Comparison of ENCODE assay signal across 1 cellular context in the genomic region with DNA sequence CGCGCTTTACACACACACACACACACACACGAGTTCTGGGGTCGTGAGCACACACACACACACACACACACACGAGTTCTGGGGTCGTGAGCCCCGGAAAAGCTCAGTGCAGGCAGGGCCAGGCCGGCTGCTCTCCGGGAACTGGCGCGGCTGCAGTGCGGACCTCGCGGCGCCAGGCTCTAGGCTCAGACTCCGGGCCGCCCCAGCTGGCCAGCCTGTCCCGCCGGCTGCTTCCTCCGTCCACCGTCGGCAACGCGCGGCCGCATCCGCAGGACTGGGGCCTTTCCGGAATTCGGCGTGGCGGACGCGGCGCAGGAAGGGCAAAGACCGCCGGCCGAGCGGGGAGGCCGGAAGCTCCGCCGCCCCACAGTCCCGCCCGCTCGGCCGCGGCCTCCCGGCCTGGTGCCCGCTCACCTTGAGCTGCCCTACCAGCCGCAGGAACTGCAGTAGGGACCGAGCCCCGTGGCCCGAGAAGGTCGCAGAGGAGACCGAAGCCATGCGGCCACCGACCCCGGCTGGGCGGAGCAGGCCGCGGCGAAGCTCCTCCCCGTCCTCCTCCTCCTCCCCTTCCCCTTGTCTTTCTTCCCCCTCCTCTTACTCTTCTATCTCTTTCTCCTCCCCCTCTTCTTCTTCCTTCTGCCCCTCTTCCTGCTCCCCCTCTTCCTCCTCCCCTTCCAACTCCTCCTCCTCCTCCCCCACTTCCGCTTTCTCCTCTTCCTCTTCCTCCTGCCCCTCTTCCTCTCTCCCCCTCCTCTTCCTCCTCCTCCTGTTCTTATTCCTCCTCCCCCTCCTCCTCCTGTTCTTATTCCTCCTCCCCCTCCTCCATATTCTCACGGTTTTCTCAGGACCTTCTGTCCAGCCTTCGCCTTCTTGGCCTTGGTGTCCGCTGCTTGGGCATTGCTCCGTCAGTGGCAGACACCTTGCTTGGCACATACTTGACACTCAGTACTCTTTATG.
A peak's percentile ranks its signal among the peaks of the same experiment; 100 is the strongest.
TF ChIP-seq lines count a peak whose summit lies in the region.

A gene with protein sequence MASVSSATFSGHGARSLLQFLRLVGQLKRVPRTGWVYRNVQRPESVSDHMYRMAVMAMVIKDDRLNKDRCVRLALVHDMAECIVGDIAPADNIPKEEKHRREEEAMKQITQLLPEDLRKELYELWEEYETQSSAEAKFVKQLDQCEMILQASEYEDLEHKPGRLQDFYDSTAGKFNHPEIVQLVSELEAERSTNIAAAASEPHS (minus strand): TSS at position 533 of the 957 bp plus-strand sequence. CDS start 35 bp downstream, at position 498.

TF ChIP-seq in GM12878, 131 proteins besides CTCF, POLR2A, EP300 and RAD21 (continued from another document and continues in another):
- TF ChIP-seq ETV6 (conservative IDR thresholded peaks at IDR 0.05 in 1 of 2, IDR thresholded peaks at IDR 0.05 in 1 of 2; ENCODE audit: borderline replicate concordance in 1 of 2, low read depth in 1 of 2), result peak in 1 of 2 experiments; percentile 90; a peak in 2 of 4 replicates
- 0 out of 2 replicates have a peak, but pooled peaks have one; percentile 12 for TF ChIP-seq MXI1 (IDR thresholded peaks at IDR 0.05; ENCODE audit: low read depth, low read length)
- peak; percentile 71; the same call in 1 of the 2 replicates for TF ChIP-seq NBN (IDR thresholded peaks at IDR 0.05)
- peak; percentile 52; the same call in 1 of the 3 replicates for TF ChIP-seq POU2F2 (IDR thresholded peaks at IDR 0.05; ENCODE audit: borderline replicate concordance, low read depth, low read length)
- no peak for TF ChIP-seq SUZ12 (IDR thresholded peaks at IDR 0.05; ENCODE audit: unreplicated experiment)
- TF ChIP-seq SIX5 (IDR thresholded peaks at IDR 0.05; ENCODE audit: low read depth, low read length, severe bottlenecking), result no peak
- peak; percentile 86 for TF ChIP-seq MYC (IDR thresholded peaks at IDR 0.05; ENCODE audit: insufficient read depth, insufficient read length, insufficient replicate concordance, low read length, severe bottlenecking)
- 0 out of 2 replicates have a peak, but pooled peaks have one; percentile 25 for TF ChIP-seq TCF3 (IDR thresholded peaks at IDR 0.05; ENCODE audit: borderline replicate concordance, insufficient read depth, low read depth, low read length)
- TF ChIP-seq ATF7 (IDR thresholded peaks at IDR 0.05; ENCODE audit: low read depth), result peak; percentile 63
- TF ChIP-seq SPI1 (IDR thresholded peaks at IDR 0.05; ENCODE audit: borderline replicate concordance, insufficient read depth, low read depth, low read length), result peak; percentile 62; the same call in 1 of the 2 replicates
- TF ChIP-seq CREM (IDR thresholded peaks at IDR 0.05; ENCODE audit: low read depth), result 0 out of 2 replicates have a peak, but pooled peaks have one; percentile 20
- peak; percentile 27; the same call in 1 of the 2 replicates for TF ChIP-seq BCL11A (IDR thresholded peaks at IDR 0.05; ENCODE audit: low read depth, low read length)
- no peak for TF ChIP-seq CBFB (IDR thresholded peaks at IDR 0.05; ENCODE audit: low read depth)
- TF ChIP-seq, protein P1, sequence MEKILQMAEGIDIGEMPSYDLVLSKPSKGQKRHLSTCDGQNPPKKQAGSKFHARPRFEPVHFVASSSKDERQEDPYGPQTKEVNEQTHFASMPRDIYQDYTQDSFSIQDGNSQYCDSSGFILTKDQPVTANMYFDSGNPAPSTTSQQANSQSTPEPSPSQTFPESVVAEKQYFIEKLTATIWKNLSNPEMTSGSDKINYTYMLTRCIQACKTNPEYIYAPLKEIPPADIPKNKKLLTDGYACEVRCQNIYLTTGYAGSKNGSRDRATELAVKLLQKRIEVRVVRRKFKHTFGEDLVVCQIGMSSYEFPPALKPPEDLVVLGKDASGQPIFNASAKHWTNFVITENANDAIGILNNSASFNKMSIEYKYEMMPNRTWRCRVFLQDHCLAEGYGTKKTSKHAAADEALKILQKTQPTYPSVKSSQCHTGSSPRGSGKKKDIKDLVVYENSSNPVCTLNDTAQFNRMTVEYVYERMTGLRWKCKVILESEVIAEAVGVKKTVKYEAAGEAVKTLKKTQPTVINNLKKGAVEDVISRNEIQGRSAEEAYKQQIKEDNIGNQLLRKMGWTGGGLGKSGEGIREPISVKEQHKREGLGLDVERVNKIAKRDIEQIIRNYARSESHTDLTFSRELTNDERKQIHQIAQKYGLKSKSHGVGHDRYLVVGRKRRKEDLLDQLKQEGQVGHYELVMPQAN (conservative IDR thresholded peaks at IDR 0.05), result 0 out of 2 replicates have a peak, but pooled peaks have one; percentile 67
- peak; percentile 41; the same call in 1 of the 2 replicates for TF ChIP-seq MTA2 (IDR thresholded peaks at IDR 0.05; ENCODE audit: low read depth)
- peak; percentile 94 for TF ChIP-seq HDGF (IDR thresholded peaks at IDR 0.05)
- peak; percentile 50 for TF ChIP-seq E4F1 (IDR thresholded peaks at IDR 0.05; ENCODE audit: borderline replicate concordance, partially characterized antibody)
- peak; percentile 28; the same call in 1 of the 2 replicates for TF ChIP-seq CREB1 (IDR thresholded peaks at IDR 0.05; ENCODE audit: low read depth)
- no peak for TF ChIP-seq SMAD1 (IDR thresholded peaks at IDR 0.05; ENCODE audit: low read depth, partially characterized antibody)
- TF ChIP-seq TBL1XR1 (IDR thresholded peaks at IDR 0.05; ENCODE audit: low read depth, low read length), result peak; percentile 15; the same call in 1 of the 2 replicates
- peak; percentile 97 for TF ChIP-seq LARP7 (IDR thresholded peaks at IDR 0.05)
- peak; percentile 40; the same call in 1 of the 2 replicates for TF ChIP-seq SMARCA5 (IDR thresholded peaks at IDR 0.05)
- peak; percentile 12; the same call in 1 of the 2 replicates for TF ChIP-seq PAX5 (IDR thresholded peaks at IDR 0.05; ENCODE audit: borderline replicate concordance, low read depth, low read length)
- TF ChIP-seq HDAC6 (IDR thresholded peaks at IDR 0.05; ENCODE audit: unreplicated experiment), result no peak
- TF ChIP-seq, protein P2, sequence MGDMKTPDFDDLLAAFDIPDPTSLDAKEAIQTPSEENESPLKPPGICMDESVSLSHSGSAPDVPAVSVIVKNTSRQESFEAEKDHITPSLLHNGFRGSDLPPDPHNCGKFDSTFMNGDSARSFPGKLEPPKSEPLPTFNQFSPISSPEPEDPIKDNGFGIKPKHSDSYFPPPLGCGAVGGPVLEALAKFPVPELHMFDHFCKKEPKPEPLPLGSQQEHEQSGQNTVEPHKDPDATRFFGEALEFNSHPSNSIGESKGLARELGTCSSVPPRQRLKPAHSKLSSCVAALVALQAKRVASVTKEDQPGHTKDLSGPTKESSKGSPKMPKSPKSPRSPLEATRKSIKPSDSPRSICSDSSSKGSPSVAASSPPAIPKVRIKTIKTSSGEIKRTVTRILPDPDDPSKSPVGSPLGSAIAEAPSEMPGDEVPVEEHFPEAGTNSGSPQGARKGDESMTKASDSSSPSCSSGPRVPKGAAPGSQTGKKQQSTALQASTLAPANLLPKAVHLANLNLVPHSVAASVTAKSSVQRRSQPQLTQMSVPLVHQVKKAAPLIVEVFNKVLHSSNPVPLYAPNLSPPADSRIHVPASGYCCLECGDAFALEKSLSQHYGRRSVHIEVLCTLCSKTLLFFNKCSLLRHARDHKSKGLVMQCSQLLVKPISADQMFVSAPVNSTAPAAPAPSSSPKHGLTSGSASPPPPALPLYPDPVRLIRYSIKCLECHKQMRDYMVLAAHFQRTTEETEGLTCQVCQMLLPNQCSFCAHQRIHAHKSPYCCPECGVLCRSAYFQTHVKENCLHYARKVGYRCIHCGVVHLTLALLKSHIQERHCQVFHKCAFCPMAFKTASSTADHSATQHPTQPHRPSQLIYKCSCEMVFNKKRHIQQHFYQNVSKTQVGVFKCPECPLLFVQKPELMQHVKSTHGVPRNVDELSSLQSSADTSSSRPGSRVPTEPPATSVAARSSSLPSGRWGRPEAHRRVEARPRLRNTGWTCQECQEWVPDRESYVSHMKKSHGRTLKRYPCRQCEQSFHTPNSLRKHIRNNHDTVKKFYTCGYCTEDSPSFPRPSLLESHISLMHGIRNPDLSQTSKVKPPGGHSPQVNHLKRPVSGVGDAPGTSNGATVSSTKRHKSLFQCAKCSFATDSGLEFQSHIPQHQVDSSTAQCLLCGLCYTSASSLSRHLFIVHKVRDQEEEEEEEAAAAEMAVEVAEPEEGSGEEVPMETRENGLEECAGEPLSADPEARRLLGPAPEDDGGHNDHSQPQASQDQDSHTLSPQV (IDR thresholded peaks at IDR 0.05), result peak; percentile 25; the same call in 1 of the 2 replicates
- TF ChIP-seq TAF1 (IDR thresholded peaks at IDR 0.05; ENCODE audit: borderline replicate concordance, low read depth, low read length), result peak; percentile 62; the same call in 1 of the 2 replicates
- peak; percentile 56; the same call in 1 of the 2 replicates for TF ChIP-seq BACH1 (IDR thresholded peaks at IDR 0.05; ENCODE audit: borderline replicate concordance)
- TF ChIP-seq EED (IDR thresholded peaks at IDR 0.05; ENCODE audit: low read depth), result 0 out of 2 replicates have a peak, but pooled peaks have one; percentile 18
- peak; percentile 57; the same call in 1 of the 2 replicates for TF ChIP-seq RB1 (IDR thresholded peaks at IDR 0.05; ENCODE audit: borderline replicate concordance)
- TF ChIP-seq, protein P3, sequence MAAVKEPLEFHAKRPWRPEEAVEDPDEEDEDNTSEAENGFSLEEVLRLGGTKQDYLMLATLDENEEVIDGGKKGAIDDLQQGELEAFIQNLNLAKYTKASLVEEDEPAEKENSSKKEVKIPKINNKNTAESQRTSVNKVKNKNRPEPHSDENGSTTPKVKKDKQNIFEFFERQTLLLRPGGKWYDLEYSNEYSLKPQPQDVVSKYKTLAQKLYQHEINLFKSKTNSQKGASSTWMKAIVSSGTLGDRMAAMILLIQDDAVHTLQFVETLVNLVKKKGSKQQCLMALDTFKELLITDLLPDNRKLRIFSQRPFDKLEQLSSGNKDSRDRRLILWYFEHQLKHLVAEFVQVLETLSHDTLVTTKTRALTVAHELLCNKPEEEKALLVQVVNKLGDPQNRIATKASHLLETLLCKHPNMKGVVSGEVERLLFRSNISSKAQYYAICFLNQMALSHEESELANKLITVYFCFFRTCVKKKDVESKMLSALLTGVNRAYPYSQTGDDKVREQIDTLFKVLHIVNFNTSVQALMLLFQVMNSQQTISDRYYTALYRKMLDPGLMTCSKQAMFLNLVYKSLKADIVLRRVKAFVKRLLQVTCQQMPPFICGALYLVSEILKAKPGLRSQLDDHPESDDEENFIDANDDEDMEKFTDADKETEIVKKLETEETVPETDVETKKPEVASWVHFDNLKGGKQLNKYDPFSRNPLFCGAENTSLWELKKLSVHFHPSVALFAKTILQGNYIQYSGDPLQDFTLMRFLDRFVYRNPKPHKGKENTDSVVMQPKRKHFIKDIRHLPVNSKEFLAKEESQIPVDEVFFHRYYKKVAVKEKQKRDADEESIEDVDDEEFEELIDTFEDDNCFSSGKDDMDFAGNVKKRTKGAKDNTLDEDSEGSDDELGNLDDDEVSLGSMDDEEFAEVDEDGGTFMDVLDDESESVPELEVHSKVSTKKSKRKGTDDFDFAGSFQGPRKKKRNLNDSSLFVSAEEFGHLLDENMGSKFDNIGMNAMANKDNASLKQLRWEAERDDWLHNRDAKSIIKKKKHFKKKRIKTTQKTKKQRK (IDR thresholded peaks at IDR 0.05; ENCODE audit: low read depth, low read length), result no peak
- TF ChIP-seq MAX (IDR thresholded peaks at IDR 0.05; ENCODE audit: low read depth, low read length), result peak; percentile 44; the same call in 1 of the 2 replicates
- TF ChIP-seq, protein P4, sequence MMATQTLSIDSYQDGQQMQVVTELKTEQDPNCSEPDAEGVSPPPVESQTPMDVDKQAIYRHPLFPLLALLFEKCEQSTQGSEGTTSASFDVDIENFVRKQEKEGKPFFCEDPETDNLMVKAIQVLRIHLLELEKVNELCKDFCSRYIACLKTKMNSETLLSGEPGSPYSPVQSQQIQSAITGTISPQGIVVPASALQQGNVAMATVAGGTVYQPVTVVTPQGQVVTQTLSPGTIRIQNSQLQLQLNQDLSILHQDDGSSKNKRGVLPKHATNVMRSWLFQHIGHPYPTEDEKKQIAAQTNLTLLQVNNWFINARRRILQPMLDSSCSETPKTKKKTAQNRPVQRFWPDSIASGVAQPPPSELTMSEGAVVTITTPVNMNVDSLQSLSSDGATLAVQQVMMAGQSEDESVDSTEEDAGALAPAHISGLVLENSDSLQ (IDR thresholded peaks at IDR 0.05), result 0 out of 2 replicates have a peak, but pooled peaks have one; percentile 18
- TF ChIP-seq MEF2A (IDR thresholded peaks at IDR 0.05; ENCODE audit: insufficient read depth, low read depth, low read length), result 0 out of 2 replicates have a peak, but pooled peaks have one; percentile 1
- no peak for TF ChIP-seq MTA3 (IDR thresholded peaks at IDR 0.05; ENCODE audit: borderline replicate concordance, low read length)
- no peak for TF ChIP-seq ZNF24 (IDR thresholded peaks at IDR 0.05)
